9 cellular contexts compared by ENCODE assay signal in the genomic region with DNA sequence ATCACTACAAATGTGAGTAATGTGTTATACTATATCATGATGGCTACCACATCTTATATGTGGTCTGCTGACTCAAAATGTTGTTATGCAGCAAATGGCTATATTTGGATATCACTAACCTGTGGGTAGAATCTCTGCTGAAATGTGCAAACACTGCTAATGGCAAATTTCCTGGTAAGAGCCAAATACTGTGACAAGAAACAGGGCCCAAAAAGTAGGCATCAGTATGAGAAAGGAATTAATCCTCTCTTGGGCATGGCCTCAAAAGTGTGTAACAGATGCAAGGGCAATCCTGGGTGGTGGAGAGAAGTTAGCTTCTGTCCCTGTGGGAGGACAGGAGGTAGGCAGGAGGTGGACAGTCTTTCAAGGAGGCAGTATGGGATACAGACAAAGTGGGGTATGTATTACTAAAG. TPM values are rescaled to one million over a fixed set of nuclear protein-coding genes. Genes with fewer than 3 reads are reported as not detected.
DNase-seq lines count a peak whose midpoint lies in the region; ATAC-seq and TF ChIP-seq lines count a peak whose summit lies in the region.
"Had no signal": no experiment of that assay in that cellular context is flagged by ENCODE, and none has a peak within 500 bp of the region (broad histone marks: within the 10 kb centered on the region; RNA-seq: fewer than 3 reads in every experiment).

No MANE protein-coding gene starts in this region.

- peak; percentile 70 for DNase-seq in Daoy (ENCODE audit: low read depth)
- peak; percentile 10 for DNase-seq in HK-2 (ENCODE audit: unreplicated experiment)
- DNase-seq in epithelial cell of esophagus (ENCODE audit: low read depth) = peak; percentile 75
- DNase-seq in DMS114 treated with DMSO at 0.1 percent for 48 hours (lab: John Stamatoyannopoulos, UW; ENCODE audit: unreplicated experiment) = no peak
- DNase-seq in left ventricle myocardium inferior = no peak
- DNase-seq in thyroid gland = no peak
- DNase-seq in HAP-1 (ENCODE audit: low spot score in 2 of 2) = no peak
- DNase-seq: activated B cell treated with CpG ODN at 0.5 μM for 24 hours had no signal

- ATAC-seq in GM21423 (IDR thresholded peaks at IDR 0.05; ENCODE audit: unreplicated experiment) = peak; percentile 68

- TF ChIP-seq CTCF in epithelial cell of esophagus (IDR thresholded peaks at IDR 0.05; ENCODE audit: insufficient read depth, low read depth, low read length, missing control alignments) (no peak), left ventricle myocardium inferior (IDR thresholded peaks at IDR 0.05; ENCODE audit: borderline replicate concordance) (no peak), thyroid gland (IDR thresholded peaks at IDR 0.05) (no peak)

- H3K36me3 ChIP-seq in left ventricle myocardium inferior = no peaks in the 10 kb centered on the region
- H3K36me3 ChIP-seq in thyroid gland = no peaks in the 10 kb centered on the region
- peaks cover under 1% of the 10 kb centered on the region for H3K36me3 ChIP-seq in HAP-1 (replicated peaks)

- no peaks in the 10 kb centered on the region for H3K9me3 ChIP-seq in left ventricle myocardium inferior (replicated peaks)
- H3K9me3 ChIP-seq in thyroid gland = no peaks in the 10 kb centered on the region
- no peaks in the 10 kb centered on the region for H3K9me3 ChIP-seq in HAP-1

- intact Hi-C loops in left ventricle myocardium inferior (cut with micrococcal nuclease) = no loop called here
- intact Hi-C loops in thyroid gland (cut with DNase I) = no loop called here

- no peaks in the 10 kb centered on the region for H3K27me3 ChIP-seq in left ventricle myocardium inferior (ENCODE audit: low read depth)
- H3K27me3 ChIP-seq in thyroid gland = no peaks in the 10 kb centered on the region
- H3K27me3 ChIP-seq in HAP-1 (ENCODE audit: low read depth) = no peaks in the 10 kb centered on the region

- TF ChIP-seq POLR2A in thyroid gland (IDR thresholded peaks at IDR 0.05) = no peak

- H3K4me1 ChIP-seq in left ventricle myocardium inferior (peaks cover 62% of the 10 kb centered on the region), thyroid gland (peaks cover 11 to 19% of the 10 kb centered on the region in 2 donors), HAP-1 (peaks cover 29% of the 10 kb centered on the region)

- no peak overlapping the region for H3K4me3 ChIP-seq in epithelial cell of esophagus (ENCODE audit: low read length)
- no peak overlapping the region for H3K4me3 ChIP-seq in left ventricle myocardium inferior
- H3K4me3 ChIP-seq in thyroid gland (replicated peaks in 1 of 3) = no peak overlapping the region
- H3K4me3 ChIP-seq in HAP-1 = no peak overlapping the region

- in situ Hi-C loops in HAP-1 (cut with MboI; ENCODE audit: low sequenced_read_pairs) = no loop called here

- H3K27ac ChIP-seq in left ventricle myocardium inferior (replicated peaks) = no peak overlapping the region
- no peak overlapping the region for H3K27ac ChIP-seq in thyroid gland

RNA-seq across cellular contexts. Expression of gene ATF2, which starts 13.3 kb away (rescaled TPM):
- total RNA-seq in Daoy (2014; rRNA removed; shearing (Covaris generic)) = 22.5 and 44.6 TPM in 2 replicates
- total RNA-seq in left ventricle myocardium inferior = 24.1 TPM
- total RNA-seq in thyroid gland = 100 to 1,000 TPM in 1 of 4 donors, 10 to 100 TPM in 3; 64.8 to 120 (median 88.0) TPM

RNA-seq across cellular contexts. Expression of gene ATP5MC3, which starts 26.8 kb away (rescaled TPM):
- total RNA-seq in Daoy (2014; rRNA removed; shearing (Covaris generic)) = 308 and 310 TPM in 2 replicates
- total RNA-seq in left ventricle myocardium inferior = 1,059 TPM
- total RNA-seq in thyroid gland = 100 to 1,000 TPM in 3 of 4 donors, 10 to 100 TPM in 1; 71.0 to 236 (median 172) TPM

Comparison
In these comparisons a context has a peak if more than half of its experiments do, and no peak if none do; other contexts are left out.
1. DNase-seq: peak in Daoy (single experiment), HK-2 (single experiment) and epithelial cell of esophagus (single experiment); none in DMS114 treated with DMSO at 0.1 percent for 48 hours (single experiment), left ventricle myocardium inferior (single experiment), thyroid gland (0 of 2) and HAP-1 (0 of 2).